8 cellular contexts compared by ENCODE assay signal in genomic region chr1:2212542-2213491, GRCh38. TPM values are rescaled to one million over a fixed set of nuclear protein-coding genes. Genes with fewer than 3 reads are reported as not detected.
DNase-seq lines count a peak whose midpoint lies in the region; ATAC-seq and TF ChIP-seq lines count a peak whose summit lies in the region.

No MANE protein-coding gene starts in this region.

- H3K4me1 ChIP-seq in naive thymus-derived CD4-positive, alpha-beta T cell (ENCODE audit: control insufficient read depth in 2 of 2, insufficient read depth in 2 of 2, low read length in 2 of 2) = peaks cover 8 to 13% of the 10 kb centered on the region in 2 donors
- H3K4me1 ChIP-seq in upper lobe of right lung = peaks cover 51% of the 10 kb centered on the region

- ATAC-seq in activated naive CD4-positive, alpha-beta T cell treated with anti-CD3 and anti-CD28 coated beads, Interleukin-2, amount 50 U/mL, for 72 hours = peak; percentile 78 to 81
- peak; percentile 79 for ATAC-seq in naive thymus-derived CD4-positive, alpha-beta T cell
- peak; percentile 71 for ATAC-seq in upper lobe of right lung

- no peaks in the 10 kb centered on the region for H3K9me3 ChIP-seq in naive thymus-derived CD4-positive, alpha-beta T cell (ENCODE audit: control insufficient read depth in 2 of 3, low read length in 3 of 3)
- no peaks in the 10 kb centered on the region for H3K9me3 ChIP-seq in upper lobe of right lung

- POLR2A ChIA-PET in naive thymus-derived CD4-positive, alpha-beta T cell (lab: Charles Lee) = interaction anchor here (0.9 to 1.3 kb wide), 4 partner anchors 11 to 102 kb away, joined by 3 to 6 read pairs (median 3); no protein-coding TSS in a partner anchor

- peak overlapping the region in 6 of 10 donors; percentile 17 to 74 (median 53) for H3K4me3 Mint-ChIP-seq in naive thymus-derived CD4-positive, alpha-beta T cell

- intact Hi-C loops in naive thymus-derived CD4-positive, alpha-beta T cell (cut with micrococcal nuclease) = loop anchor here (1.0 to 2.0 kb wide), 2 partner anchors 14 to 19 kb away; no protein-coding TSS in a partner anchor
- intact Hi-C loops in upper lobe of right lung (cut with DNase I) = no loop called here

- H3K4me3 ChIP-seq in fibroblast of villous mesenchyme (ENCODE audit: low read depth, low read length) (peak overlapping the region; percentile 40), upper lobe of right lung (peak overlapping the region; percentile 30)
- peak overlapping the region; percentile 41 for H3K4me3 ChIP-seq in naive thymus-derived CD4-positive, alpha-beta T cell (ENCODE audit: low read length)

- peaks cover 0 to 11% (median 2%) of the 10 kb centered on the region in 7 donors for H3K4me1 Mint-ChIP-seq in naive thymus-derived CD4-positive, alpha-beta T cell

- H3K27ac Mint-ChIP-seq in activated naive CD4-positive, alpha-beta T cell treated with anti-CD3 and anti-CD28 coated beads, Interleukin-2, amount 50 U/mL, for 72 hours = no peak overlapping the region
- peak overlapping the region in 7 of 9 donors; percentile 17 to 70 (median 39) for H3K27ac Mint-ChIP-seq in naive thymus-derived CD4-positive, alpha-beta T cell

- DNase-seq in NCI-H1436 (lab: John Stamatoyannopoulos, UW) = peak; percentile 60
- no peak for DNase-seq in NCI-H1436 treated with DMSO at 0.1 percent for 48 hours (lab: John Stamatoyannopoulos, UW)
- peak; percentile 56 for DNase-seq in NOMO-1 treated with dmso at 0.1 percent for 144 hours (lab: John Stamatoyannopoulos, UW; ENCODE audit: unreplicated experiment)
- peak; percentile 57 to 64 for DNase-seq in activated naive CD4-positive, alpha-beta T cell treated with anti-CD3 and anti-CD28 coated beads, Interleukin-2, amount 50 U/mL, for 72 hours (ENCODE audit: low spot score in 2 of 2)
- peak; percentile 96 for DNase-seq in fibroblast of villous mesenchyme (ENCODE audit: low read depth)
- peak in 8 of 9 donors; percentile 44 to 71 (median 66) for DNase-seq in naive thymus-derived CD4-positive, alpha-beta T cell
- peak; percentile 93 for DNase-seq in upper lobe of right lung
- DNase-seq in SKM-1 (lab: John Stamatoyannopoulos, UW; ENCODE audit: unreplicated experiment) = no peak

- peak overlapping the region; percentile 46 for H3K27ac ChIP-seq in naive thymus-derived CD4-positive, alpha-beta T cell (ENCODE audit: low read depth, low read length)
- H3K27ac ChIP-seq in upper lobe of right lung = peak overlapping the region; percentile 96

- no peaks in the 10 kb centered on the region for H3K27me3 Mint-ChIP-seq in naive thymus-derived CD4-positive, alpha-beta T cell

- TF ChIP-seq CTCF in fibroblast of villous mesenchyme (IDR thresholded peaks at IDR 0.05; ENCODE audit: insufficient read depth, low read depth, low read length) (peak; percentile 22), upper lobe of right lung (IDR thresholded peaks at IDR 0.05) (peak; percentile 32)

- CTCF ChIA-PET in naive thymus-derived CD4-positive, alpha-beta T cell (lab: Charles Lee) = interaction anchor here (0.8 to 1.0 kb wide), 2 partner anchors 97 to 169 kb away, joined by 3 read pairs; no protein-coding TSS in a partner anchor

- no peaks in the 10 kb centered on the region for H3K36me3 ChIP-seq in naive thymus-derived CD4-positive, alpha-beta T cell (ENCODE audit: control insufficient read depth in 2 of 3, insufficient read depth in 3 of 3, low read length in 3 of 3)
- H3K36me3 ChIP-seq in upper lobe of right lung = no peaks in the 10 kb centered on the region

- no peaks in the 10 kb centered on the region for H3K9me3 Mint-ChIP-seq in activated naive CD4-positive, alpha-beta T cell treated with anti-CD3 and anti-CD28 coated beads, Interleukin-2, amount 50 U/mL, for 72 hours
- no peaks in the 10 kb centered on the region for H3K9me3 Mint-ChIP-seq in naive thymus-derived CD4-positive, alpha-beta T cell

- H3K27me3 ChIP-seq in naive thymus-derived CD4-positive, alpha-beta T cell (ENCODE audit: control insufficient read depth in 2 of 2, insufficient read depth in 2 of 2, low read length in 2 of 2) = no peaks in the 10 kb centered on the region
- H3K27me3 ChIP-seq in upper lobe of right lung = no peaks in the 10 kb centered on the region

- H3K36me3 Mint-ChIP-seq in activated naive CD4-positive, alpha-beta T cell treated with anti-CD3 and anti-CD28 coated beads, Interleukin-2, amount 50 U/mL, for 72 hours = no peaks in the 10 kb centered on the region
- H3K36me3 Mint-ChIP-seq in naive thymus-derived CD4-positive, alpha-beta T cell = no peaks in the 10 kb centered on the region

RNA-seq across cellular contexts. Expression of gene SKI, which starts 15.3 kb away (rescaled TPM):
- total RNA-seq in activated naive CD4-positive, alpha-beta T cell treated with anti-CD3 and anti-CD28 coated beads, Interleukin-2, amount 50 U/mL, for 72 hours = 10 to 100 TPM; 26.6 to 43.8 TPM
- total RNA-seq in fibroblast of villous mesenchyme = 26.8 and 32.9 TPM in 2 replicates
- 100 to 1,000 TPM in 2 of 5 experiments, 10 to 100 TPM in 3; 63.4 to 278 (median 97.9) TPM for total RNA-seq in naive thymus-derived CD4-positive, alpha-beta T cell
- under 1 TPM; 0.61 to 0.92 TPM for polyA plus RNA-seq in naive thymus-derived CD4-positive, alpha-beta T cell
- 89.6 TPM for total RNA-seq in upper lobe of right lung

RNA-seq across cellular contexts. Expression of gene FAAP20, which starts 18.2 kb away (rescaled TPM):
- 10 to 100 TPM; 59.1 to 66.9 TPM for total RNA-seq in activated naive CD4-positive, alpha-beta T cell treated with anti-CD3 and anti-CD28 coated beads, Interleukin-2, amount 50 U/mL, for 72 hours
- total RNA-seq in fibroblast of villous mesenchyme (20.7 and 30.3 TPM in 2 replicates), upper lobe of right lung (55.3 TPM)
- 10 to 100 TPM; 43.2 to 56.2 (median 48.8) TPM for total RNA-seq in naive thymus-derived CD4-positive, alpha-beta T cell
- 10 to 100 TPM; 55.9 to 77.0 TPM for polyA plus RNA-seq in naive thymus-derived CD4-positive, alpha-beta T cell

Comparison
In these comparisons a context has a peak if more than half of its experiments do, and no peak if none do; other contexts are left out.
1. DNase-seq: peak in NCI-H1436 (single experiment), NOMO-1 treated with dmso at 0.1 percent for 144 hours (single experiment), activated naive CD4-positive, alpha-beta T cell treated with anti-CD3 and anti-CD28 coated beads, Interleukin-2, amount 50 U/mL, for 72 hours (2 of 2), fibroblast of villous mesenchyme (single experiment), naive thymus-derived CD4-positive, alpha-beta T cell (8 of 9) and upper lobe of right lung (single experiment); none in NCI-H1436 treated with DMSO at 0.1 percent for 48 hours (single experiment) and SKM-1 (single experiment).
2. H3K27ac Mint-ChIP-seq: peak in naive thymus-derived CD4-positive, alpha-beta T cell (7 of 9); none in activated naive CD4-positive, alpha-beta T cell treated with anti-CD3 and anti-CD28 coated beads, Interleukin-2, amount 50 U/mL, for 72 hours (0 of 2).
3. Peak in every context shown above with its lines, with median percentiles within 50 percentile points of each other: ATAC-seq and H3K4me3 ChIP-seq.